In genomic region chr9:33162721-33163311, GRCh38 we compare ENCODE assay signal across 10 cellular contexts. TPM values are rescaled to one million over a fixed set of nuclear protein-coding genes. Genes with fewer than 3 reads are reported as not detected.
DNase-seq lines count a peak whose midpoint lies in the region; ATAC-seq and TF ChIP-seq lines count a peak whose summit lies in the region.
"Had no signal": no experiment of that assay in that cellular context is flagged by ENCODE, and none has a peak within 500 bp of the region (broad histone marks: within the 10 kb centered on the region; RNA-seq: fewer than 3 reads in every experiment).

No MANE protein-coding gene starts in this region.

- H3K36me3 ChIP-seq in SK-N-MC (ENCODE audit: insufficient read depth, low read length) (no peaks in the 10 kb centered on the region), sigmoid colon (no peaks in the 10 kb centered on the region)

- H3K9me3 ChIP-seq in SK-N-MC (ENCODE audit: low read depth, low read length) (no peaks in the 10 kb centered on the region), sigmoid colon (no peaks in the 10 kb centered on the region)
- H3K9me3 ChIP-seq: SJSA1 had no signal

- H3K4me3 ChIP-seq in SK-N-MC, result peak overlapping the region; percentile 70
- H3K4me3 ChIP-seq in fibroblast of villous mesenchyme (ENCODE audit: low read depth, low read length), result no peak overlapping the region
- H3K4me3 ChIP-seq in sigmoid colon, result no peak overlapping the region
- H3K4me3 ChIP-seq: SJSA1 had no signal

- DNase-seq in EH (ENCODE audit: low read depth) (peak; percentile 93), SK-N-MC (ENCODE audit: low read depth, low spot score) (no peak), fibroblast of villous mesenchyme (ENCODE audit: low read depth) (peak; percentile 92), sigmoid colon (peak; percentile 90), SK-N-DZ (ENCODE audit: low spot score) (no peak), Ammon's horn (ENCODE audit: low spot score) (no peak)
- DNase-seq: H7 had no signal

- peak overlapping the region; percentile 47 for H3K9ac ChIP-seq in SK-N-MC (ENCODE audit: insufficient read length)

- no peaks in the 10 kb centered on the region for H3K27me3 ChIP-seq in sigmoid colon
- H3K27me3 ChIP-seq: SJSA1 had no signal

- ATAC-seq in GM21619 (IDR thresholded peaks at IDR 0.05; ENCODE audit: unreplicated experiment) (no peak), HG03159 (IDR thresholded peaks at IDR 0.05; ENCODE audit: unreplicated experiment) (no peak)

- intact Hi-C loops in sigmoid colon (cut with DNase I), result loop anchor here (10.0 kb wide), 1 partner anchor 588 kb away; the partner anchor contains the start of gene NDUFB6

- H3K27ac ChIP-seq in SK-N-MC, result peak overlapping the region; percentile 92
- H3K27ac ChIP-seq in sigmoid colon, result peak overlapping the region; percentile 83 to 98 (median 92)
- H3K27ac ChIP-seq: SJSA1 had no signal

- H3K4me1 ChIP-seq in sigmoid colon, result peaks cover 0 to 85% (median 84%) of the 10 kb centered on the region in 4 donors

- WGBS in sigmoid colon, 2 donors, result 22 to 60% methylated on average over 9 of the region's 9 CpGs

- TF ChIP-seq EP300 in sigmoid colon (IDR thresholded peaks at IDR 0.05), result peak in 1 of 4 donors; percentile 9

- TF ChIP-seq POLR2A in sigmoid colon (IDR thresholded peaks at IDR 0.05), result no peak

- TF ChIP-seq CTCF in fibroblast of villous mesenchyme (IDR thresholded peaks at IDR 0.05; ENCODE audit: insufficient read depth, low read depth, low read length) (no peak), sigmoid colon (IDR thresholded peaks at IDR 0.05) (no peak)

RNA-seq across cellular contexts. Expression of gene B4GALT1, which starts 4.3 kb away (rescaled TPM):
- total RNA-seq in fibroblast of villous mesenchyme, result 23.8 and 28.5 TPM in 2 replicates
- 10 to 100 TPM; 20.3 to 28.0 (median 25.0) TPM for total RNA-seq in sigmoid colon
- polyA plus RNA-seq in sigmoid colon, result 100 to 1,000 TPM in 1 of 3 donors, 10 to 100 TPM in 2; 24.0 to 107 (median 61.5) TPM
- 2.3 and 2.7 TPM in 2 replicates for polyA plus RNA-seq in SK-N-DZ (2014; cell fraction: cytosol; rRNA removed)
- 1.3 and 2.3 TPM in 2 replicates for polyA plus RNA-seq in SK-N-DZ (2014; cell fraction: nucleus; rRNA removed)

Comparison
In these comparisons a context has a peak if more than half of its experiments do, and no peak if none do; other contexts are left out.
1. DNase-seq: peak in EH (single experiment), fibroblast of villous mesenchyme (single experiment) and sigmoid colon (single experiment); none in SK-N-MC (single experiment), SK-N-DZ (single experiment) and Ammon's horn (single experiment).